ENCODE assay signal across 24 cellular contexts in the genomic region with DNA sequence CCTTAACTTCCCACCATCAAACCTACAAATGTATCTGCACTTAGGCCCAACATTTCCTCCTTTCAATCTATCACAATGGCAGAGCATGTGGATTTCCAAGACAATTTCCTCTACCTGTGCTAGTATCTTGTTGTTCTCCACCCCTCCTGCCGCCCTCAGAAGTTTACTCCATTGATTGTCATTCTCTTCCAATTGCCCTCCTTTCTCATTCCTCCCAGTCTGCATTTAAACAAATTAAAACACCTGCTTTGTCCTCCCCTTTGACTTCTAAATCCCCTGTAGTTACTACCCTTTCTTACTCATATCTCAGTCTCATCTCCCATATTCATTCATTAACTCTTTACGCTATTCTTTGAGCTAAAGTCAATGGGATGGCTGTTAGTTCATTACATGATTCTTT.
"Had no signal": no experiment of that assay in that cellular context is flagged by ENCODE, and none has a peak within 500 bp of the region (broad histone marks: within the 10 kb centered on the region; RNA-seq: fewer than 3 reads in every experiment).

No MANE protein-coding gene starts in this region.

- H2AFZ ChIP-seq: parathyroid adenoma had no signal

- H3K27me3 ChIP-seq: left lung, suprapubic skin, thyroid gland, vagina had no signal

- H3K9me3 Mint-ChIP-seq: mesothelial cell of epicardium; naive B cell; natural killer cell treated with Interleukin-12 subunit alpha and Interleukin-12 subunit beta and Interleukin-15 and Interleukin-18, amount 100 ng/mL, for 72 hours; neural crest cell; stimulated activated naive CD8-positive, alpha-beta T cell treated with anti-CD3 and anti-CD28 coated beads, Interleukin-15, amount 100 ng/mL, for 72 hours had no signal

- H3K27ac ChIP-seq: left lung, parathyroid adenoma, suprapubic skin, thyroid gland, vagina had no signal

- H3K4me1 ChIP-seq: left lung, parathyroid adenoma, suprapubic skin, thyroid gland, vagina had no signal

- ATAC-seq: left cardiac atrium; left lung; mucosa of descending colon; natural killer cell treated with Interleukin-12 subunit alpha and Interleukin-12 subunit beta and Interleukin-15 and Interleukin-18, amount 100 ng/mL, for 72 hours; sciatic nerve; stimulated activated naive CD8-positive, alpha-beta T cell treated with anti-CD3 and anti-CD28 coated beads, Interleukin-15, amount 100 ng/mL, for 72 hours had no signal

- H3K4me3 ChIP-seq: left lung, mucosa of descending colon, smooth muscle cell, suprapubic skin, thyroid gland, vagina had no signal

- H3K9me3 ChIP-seq: left lung, mucosa of descending colon, suprapubic skin, thyroid gland, vagina had no signal

- H3K4me3 Mint-ChIP-seq: mesothelial cell of epicardium; naive B cell; natural killer cell treated with Interleukin-12 subunit alpha and Interleukin-12 subunit beta and Interleukin-15 and Interleukin-18, amount 100 ng/mL, for 72 hours; neural crest cell; stimulated activated naive CD8-positive, alpha-beta T cell treated with anti-CD3 and anti-CD28 coated beads, Interleukin-15, amount 100 ng/mL, for 72 hours had no signal

- H3K27ac Mint-ChIP-seq: mesothelial cell of epicardium; naive B cell; natural killer cell treated with Interleukin-12 subunit alpha and Interleukin-12 subunit beta and Interleukin-15 and Interleukin-18, amount 100 ng/mL, for 72 hours; progenitor cell of endocrine pancreas; stimulated activated naive CD8-positive, alpha-beta T cell treated with anti-CD3 and anti-CD28 coated beads, Interleukin-15, amount 100 ng/mL, for 72 hours had no signal

- H3K4me2 ChIP-seq: smooth muscle cell had no signal

- H3K4me1 Mint-ChIP-seq: naive B cell; stimulated activated naive CD8-positive, alpha-beta T cell treated with anti-CD3 and anti-CD28 coated beads, Interleukin-15, amount 100 ng/mL, for 72 hours had no signal

- H3K36me3 Mint-ChIP-seq: naive B cell; natural killer cell treated with Interleukin-12 subunit alpha and Interleukin-12 subunit beta and Interleukin-15 and Interleukin-18, amount 100 ng/mL, for 72 hours had no signal

- H3K36me3 ChIP-seq: left lung, suprapubic skin, thyroid gland, vagina had no signal

- H3K27me3 Mint-ChIP-seq: naive B cell; natural killer cell treated with Interleukin-12 subunit alpha and Interleukin-12 subunit beta and Interleukin-15 and Interleukin-18, amount 100 ng/mL, for 72 hours; progenitor cell of endocrine pancreas; stimulated activated naive CD8-positive, alpha-beta T cell treated with anti-CD3 and anti-CD28 coated beads, Interleukin-15, amount 100 ng/mL, for 72 hours had no signal

- DNase-seq: cortex of kidney; head of caudate nucleus; left cardiac atrium; left lung; mesenchymal stem cell; mucosa of descending colon; naive B cell; stimulated activated CD4-positive, alpha-beta T cell treated with anti-CD3 and anti-CD28 coated beads, Interleukin-12 subunit alpha, Interleukin-12 subunit beta, amount 100 ng/mL, for 4 hours; stimulated activated CD4-positive, alpha-beta T cell treated with anti-CD3 and anti-CD28 coated beads, Interleukin-1b, Interleukin-23, amount 100 ng/mL, for 48 hours; stimulated activated CD4-positive, alpha-beta T cell treated with anti-CD3 and anti-CD28 coated beads, Interleukin-4, amount 100 ng/mL, for 1 hour; stimulated activated CD8-positive, alpha-beta memory T cell treated with anti-CD3 and anti-CD28 coated beads, Interleukin-4, amount 100 ng/mL, for 48 hours; stimulated activated naive CD4-positive, alpha-beta T cell; stimulated activated naive CD8-positive, alpha-beta T cell treated with anti-CD3 and anti-CD28 coated beads, Interleukin-15, amount 100 ng/mL, for 72 hours; thyroid gland; trophoblast cell had no signal

- H3K9ac ChIP-seq: parathyroid adenoma had no signal
